In the genomic region with DNA sequence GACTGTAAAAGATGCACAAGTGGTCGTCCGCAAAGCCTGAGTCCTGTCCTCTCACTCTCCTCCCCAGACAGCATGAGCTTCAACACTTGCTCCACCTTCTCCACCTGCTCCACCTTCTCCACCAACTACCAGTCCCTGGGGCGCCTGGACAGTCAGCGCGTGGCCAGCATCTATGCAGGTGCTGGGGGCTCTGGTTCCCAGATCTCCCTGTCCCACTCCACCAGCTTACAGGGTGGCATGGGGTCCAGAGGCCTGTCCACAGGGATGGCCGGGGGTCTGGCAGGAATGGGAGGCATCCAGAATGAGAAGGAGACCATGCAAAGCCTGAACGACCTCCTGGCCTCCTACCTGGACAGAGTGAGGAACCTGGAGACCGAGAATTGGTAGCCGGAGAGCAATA, we compare ENCODE assay signal across 10 cellular contexts.
"Had no signal": no experiment of that assay in that cellular context is flagged by ENCODE, and none has a peak within 500 bp of the region (broad histone marks: within the 10 kb centered on the region; RNA-seq: fewer than 3 reads in every experiment).

No MANE protein-coding gene starts in this region.

- H3K4me1 Mint-ChIP-seq: H9 had no signal

- H3K4me1 ChIP-seq: HAP-1 had no signal

- H3K9me3 ChIP-seq: HAP-1 had no signal

- H3K36me3 ChIP-seq: HAP-1 had no signal

- H3K27ac Mint-ChIP-seq: GM23338, H9, HFFc6 had no signal

- DNase-seq: GM23248, GOT3, H7, H9, HCEC 1CT, HFFc6 had no signal

- H3K4me3 Mint-ChIP-seq: GM23338, H9, HFFc6 had no signal

- H3K4me3 ChIP-seq: GM23248, GM23338, HAP-1 had no signal

- FAIRE-seq: H1, H54 had no signal

- H3K9ac ChIP-seq: GM23248 had no signal

- H3K9me3 Mint-ChIP-seq: HFFc6 had no signal

- H3K27ac ChIP-seq: GM23248 had no signal
